In genomic region chr22:50206599-50206998, GRCh38 we compare ENCODE assay signal across 6 cellular contexts. TPM values are rescaled to one million over a fixed set of nuclear protein-coding genes. Genes with fewer than 3 reads are reported as not detected.
DNase-seq lines count a peak whose midpoint lies in the region; ATAC-seq lines count a peak whose summit lies in the region.

No MANE protein-coding gene starts in this region.

- no peak overlapping the region for H3K9ac ChIP-seq in mesenchymal stem cell (ENCODE audit: low read length)

- H3K4me3 ChIP-seq in mesenchymal stem cell (ENCODE audit: insufficient read depth in 1 of 2, low read depth in 1 of 2, low read length in 2 of 2): no peak overlapping the region

- peaks cover 55 to 59% of the 10 kb centered on the region in 2 experiments for H3K36me3 ChIP-seq in mesenchymal stem cell (ENCODE audit: control insufficient read depth in 1 of 2, insufficient read depth in 2 of 2, low read depth in 1 of 2, low read length in 2 of 2)

- H3K23ac ChIP-seq in mesenchymal stem cell (ENCODE audit: low read length in 2 of 2): no peak overlapping the region

- no peak overlapping the region for H2BK12ac ChIP-seq in mesenchymal stem cell (ENCODE audit: low read length in 2 of 2)

- DNase-seq in GM03348 (ENCODE audit: low spot score) (peak; percentile 67), UCSD-AML1 (lab: John Stamatoyannopoulos, UW; ENCODE audit: unreplicated experiment) (peak; percentile 28), mesenchymal stem cell (peak; percentile 80), NCI-H2107 (lab: John Stamatoyannopoulos, UW) (no peak), DMS153 treated with DMSO at 0.1 percent for 48 hours (lab: John Stamatoyannopoulos, UW; ENCODE audit: unreplicated experiment) (no peak)

- peaks cover 39% of the 10 kb centered on the region for H3K79me1 ChIP-seq in mesenchymal stem cell (replicated peaks; ENCODE audit: low read length, poor library complexity, severe bottlenecking)

- no peak overlapping the region for H3K18ac ChIP-seq in mesenchymal stem cell (ENCODE audit: low read depth in 1 of 2, low read length in 2 of 2)

- H2BK120ac ChIP-seq in mesenchymal stem cell (ENCODE audit: low read depth, low read length): no peak overlapping the region

- no peak overlapping the region for H2AK5ac ChIP-seq in mesenchymal stem cell (ENCODE audit: low read length, severe bottlenecking)

- H3K27me3 ChIP-seq in mesenchymal stem cell (ENCODE audit: control insufficient read depth in 1 of 2, insufficient read depth in 1 of 2, low read length in 2 of 2): no peaks in the 10 kb centered on the region

- no peak overlapping the region for H3K27ac ChIP-seq in mesenchymal stem cell (ENCODE audit: low read length, poor library complexity, severe bottlenecking)

- no peak overlapping the region for H2AFZ ChIP-seq in mesenchymal stem cell (ENCODE audit: low read depth, low read length)

- no peak overlapping the region for H3K4ac ChIP-seq in mesenchymal stem cell (ENCODE audit: low read depth in 1 of 2, low read length in 2 of 2)

- WGBS in mesenchymal stem cell: 32% methylated on average over 10 of the region's 10 CpGs

- H4K91ac ChIP-seq in mesenchymal stem cell (ENCODE audit: low read length): no peak overlapping the region

- H3K4me1 ChIP-seq in mesenchymal stem cell (ENCODE audit: control insufficient read depth, insufficient read depth, low read depth, low read length): peaks cover 18% of the 10 kb centered on the region

- H4K8ac ChIP-seq in mesenchymal stem cell (ENCODE audit: low read length): no peak overlapping the region

- no peak overlapping the region for H3K4me2 ChIP-seq in mesenchymal stem cell (ENCODE audit: low read length, poor library complexity, severe bottlenecking)

- peak overlapping the region in 1 of 2 experiments; percentile 12 for H3K14ac ChIP-seq in mesenchymal stem cell (ENCODE audit: low read length in 2 of 2)

- no peak for ATAC-seq in HG03108 (IDR thresholded peaks at IDR 0.05; ENCODE audit: unreplicated experiment)

- no peak overlapping the region for H2BK15ac ChIP-seq in mesenchymal stem cell (ENCODE audit: low read depth, poor library complexity, severe bottlenecking)

- no peaks in the 10 kb centered on the region for H3K9me3 ChIP-seq in mesenchymal stem cell (ENCODE audit: control insufficient read depth, low read length)

- no peak overlapping the region for H2BK5ac ChIP-seq in mesenchymal stem cell (ENCODE audit: low read depth, low read length, poor library complexity, severe bottlenecking)

RNA-seq across cellular contexts. Expression of gene SELENOO, which starts 5.8 kb away (rescaled TPM):
- 13.6 TPM for polyA plus RNA-seq in mesenchymal stem cell (2013, experiment 1 of 2)
- polyA plus RNA-seq in mesenchymal stem cell (2013, experiment 2 of 2): 12.6 TPM

RNA-seq across cellular contexts. Expression of gene TRABD, which starts 20.9 kb away (rescaled TPM):
- 28.4 TPM for polyA plus RNA-seq in mesenchymal stem cell (2013, experiment 1 of 2)
- polyA plus RNA-seq in mesenchymal stem cell (2013, experiment 2 of 2): 27.7 TPM

RNA-seq across cellular contexts. Expression of gene PANX2, which starts 36.1 kb away (rescaled TPM):
- polyA plus RNA-seq in mesenchymal stem cell (2013, experiment 1 of 2): 1.5 TPM
- 1.5 TPM for polyA plus RNA-seq in mesenchymal stem cell (2013, experiment 2 of 2)

RNA-seq across cellular contexts. Expression of gene TUBGCP6, which starts 38.2 kb away (rescaled TPM):
- polyA plus RNA-seq in mesenchymal stem cell (2013, experiment 1 of 2): 10.1 TPM
- polyA plus RNA-seq in mesenchymal stem cell (2013, experiment 2 of 2): 9.1 TPM

RNA-seq across cellular contexts. Expression of gene HDAC10, which starts 44.5 kb away (rescaled TPM):
- polyA plus RNA-seq in mesenchymal stem cell (2013, experiment 1 of 2): 21.1 TPM
- polyA plus RNA-seq in mesenchymal stem cell (2013, experiment 2 of 2): 19.2 TPM

Comparison
In these comparisons a context has a peak if more than half of its experiments do, and no peak if none do; other contexts are left out.
1. DNase-seq: peak in GM03348 (single experiment), UCSD-AML1 (single experiment) and mesenchymal stem cell (single experiment); none in NCI-H2107 (single experiment) and DMS153 treated with DMSO at 0.1 percent for 48 hours (single experiment).